In the genomic region with DNA sequence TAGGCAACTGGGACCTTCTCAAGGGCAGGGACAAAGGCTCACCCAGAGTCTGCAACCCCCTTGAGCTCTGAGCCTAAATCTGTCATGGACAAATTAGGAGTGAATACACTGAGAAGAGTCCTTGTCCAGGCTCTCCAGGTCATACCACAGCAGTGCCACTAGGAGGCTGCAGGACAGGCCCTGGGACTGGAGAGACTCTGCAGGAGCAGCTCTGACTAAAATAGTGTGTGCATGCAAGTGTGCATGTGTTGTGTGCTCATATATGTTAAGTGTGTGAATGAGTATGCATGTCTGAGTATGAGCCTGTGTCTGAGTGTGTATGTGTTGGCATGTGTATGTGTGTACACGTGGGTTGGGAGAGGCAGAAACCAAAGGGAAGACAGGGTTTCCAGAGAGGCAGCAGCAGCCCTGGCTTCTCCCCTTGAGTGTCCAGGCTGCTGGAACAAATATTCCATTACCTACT, we compare ENCODE assay signal across 8 cellular contexts. TPM values are rescaled to one million over a fixed set of nuclear protein-coding genes. Genes with fewer than 3 reads are reported as not detected.
DNase-seq lines count a peak whose midpoint lies in the region; ATAC-seq and TF ChIP-seq lines count a peak whose summit lies in the region.

No MANE protein-coding gene starts in this region.

- H4K5ac ChIP-seq in mesendoderm (ENCODE audit: low read length) = no peak overlapping the region

- no CpG with 5 or more reads among the region's 1 CpG for WGBS in mesendoderm (ENCODE audit: extremely low coverage, insufficient coverage, low lambda C conversion rate)

- no peak overlapping the region for H2BK120ac ChIP-seq in mesendoderm (ENCODE audit: low read depth, low read length)

- no peak overlapping the region for H3K27ac ChIP-seq in breast epithelium
- no peak overlapping the region for H3K27ac ChIP-seq in mesendoderm (ENCODE audit: low read depth, low read length)

- no peak overlapping the region for H4K8ac ChIP-seq in mesendoderm (ENCODE audit: low read depth, low read length)

- no peak overlapping the region for H3K4ac ChIP-seq in mesendoderm (ENCODE audit: low read depth, low read length)

- no peak overlapping the region for H2BK5ac ChIP-seq in mesendoderm (ENCODE audit: low read length)

- peak in 2 of 3 donors; percentile 32 to 56 for TF ChIP-seq CTCF in breast epithelium (IDR thresholded peaks at IDR 0.05)

- no peak overlapping the region for H3K56ac ChIP-seq in mesendoderm (ENCODE audit: low read length)

- no peak for TF ChIP-seq POLR2A in breast epithelium (IDR thresholded peaks at IDR 0.05)

- H3K27me3 ChIP-seq in breast epithelium = no peaks in the 10 kb centered on the region
- no peaks in the 10 kb centered on the region for H3K27me3 ChIP-seq in mesendoderm (ENCODE audit: insufficient read depth, low read length, poor library complexity)

- no peaks in the 10 kb centered on the region for H3K9me3 ChIP-seq in breast epithelium

- no peaks in the 10 kb centered on the region for H3K79me2 ChIP-seq in mesendoderm (ENCODE audit: control insufficient read depth, insufficient read depth, low read length)

- H3K36me3 ChIP-seq in breast epithelium (no peaks in the 10 kb centered on the region), mesendoderm (ENCODE audit: control insufficient read depth, insufficient read depth, low read length) (peaks cover 7% of the 10 kb centered on the region)

- H3K4me1 ChIP-seq in breast epithelium (no peaks in the 10 kb centered on the region), mesendoderm (ENCODE audit: control insufficient read depth, low read depth, low read length) (no peaks in the 10 kb centered on the region)

- no peak for ATAC-seq in HG03378 (IDR thresholded peaks at IDR 0.05; ENCODE audit: unreplicated experiment)
- ATAC-seq in GM19035 (IDR thresholded peaks at IDR 0.05; ENCODE audit: unreplicated experiment) = no peak

- no peak overlapping the region for H2AK5ac ChIP-seq in mesendoderm (ENCODE audit: low read length)

- H3K4me3 ChIP-seq in breast epithelium (no peak overlapping the region), mesendoderm (ENCODE audit: low read length) (no peak overlapping the region)

- intact Hi-C loops in breast epithelium (cut with DNase I; ENCODE audit: low total_unique reads) = loop anchor here (5.0 kb wide), 1 partner anchor 948 kb away; no protein-coding TSS in a partner anchor

- H2BK15ac ChIP-seq in mesendoderm (replicated peaks; ENCODE audit: low read depth) = no peak overlapping the region

- DNase-seq in NCI-H510A treated with DMSO at 0.1 percent for 48 hours (lab: John Stamatoyannopoulos, UW) = peak; percentile 22
- DNase-seq in NCI-H510A (lab: John Stamatoyannopoulos, UW) = no peak
- peak; percentile 57 for DNase-seq in NAMALWA (ENCODE audit: low spot score)
- no peak for DNase-seq in breast epithelium (ENCODE audit: low spot score in 2 of 2)
- DNase-seq in mesendoderm = peak; percentile 54
- DNase-seq in activated CD4-positive, CD25-positive, alpha-beta regulatory T cell treated with anti-CD3 and anti-CD28 coated beads, Interleukin-2, amount 50 U/mL, for 72 hours = no peak

- H3K23ac ChIP-seq in mesendoderm (ENCODE audit: low read length) = no peak overlapping the region

- no peak overlapping the region for H3K9ac ChIP-seq in mesendoderm (ENCODE audit: low read length)

- H3K18ac ChIP-seq in mesendoderm (ENCODE audit: low read length) = no peak overlapping the region

- H3K79me1 ChIP-seq in mesendoderm (ENCODE audit: low read length) = peaks cover 1% of the 10 kb centered on the region

- no peak overlapping the region for H3K4me2 ChIP-seq in mesendoderm (ENCODE audit: low read length)

RNA-seq across cellular contexts. Expression of gene MRPL14, which starts 27.1 kb away (rescaled TPM):
- total RNA-seq in breast epithelium = 10 to 100 TPM; 24.6 to 55.7 (median 30.4) TPM
- polyA plus RNA-seq in mesendoderm (2013, experiment 1 of 2) = 90.4 TPM
- 90.0 TPM for polyA plus RNA-seq in mesendoderm (2013, experiment 2 of 2)

RNA-seq across cellular contexts. Expression of gene TMEM63B, which starts 27.2 kb away (rescaled TPM):
- 10 to 100 TPM; 16.7 to 21.8 (median 18.9) TPM for total RNA-seq in breast epithelium
- 17.8 TPM for polyA plus RNA-seq in mesendoderm (2013, experiment 1 of 2)
- polyA plus RNA-seq in mesendoderm (2013, experiment 2 of 2) = 17.9 TPM

RNA-seq across cellular contexts. Expression of gene CAPN11, which starts 58.5 kb away (rescaled TPM):
- 1 to 10 TPM; 1.1 to 3.8 (median 2.9) TPM for total RNA-seq in breast epithelium
- 0.18 TPM for polyA plus RNA-seq in mesendoderm (2013, experiment 1 of 2)
- polyA plus RNA-seq in mesendoderm (2013, experiment 2 of 2) = 0.22 TPM

Comparison
In these comparisons a context has a peak if more than half of its experiments do, and no peak if none do; other contexts are left out.
1. DNase-seq: peak in NCI-H510A treated with DMSO at 0.1 percent for 48 hours (single experiment), NAMALWA (single experiment) and mesendoderm (single experiment); none in NCI-H510A (single experiment), breast epithelium (0 of 2) and activated CD4-positive, CD25-positive, alpha-beta regulatory T cell treated with anti-CD3 and anti-CD28 coated beads, Interleukin-2, amount 50 U/mL, for 72 hours (single experiment).